Comparison of ENCODE assay signal across 11 cellular contexts in the genomic region with DNA sequence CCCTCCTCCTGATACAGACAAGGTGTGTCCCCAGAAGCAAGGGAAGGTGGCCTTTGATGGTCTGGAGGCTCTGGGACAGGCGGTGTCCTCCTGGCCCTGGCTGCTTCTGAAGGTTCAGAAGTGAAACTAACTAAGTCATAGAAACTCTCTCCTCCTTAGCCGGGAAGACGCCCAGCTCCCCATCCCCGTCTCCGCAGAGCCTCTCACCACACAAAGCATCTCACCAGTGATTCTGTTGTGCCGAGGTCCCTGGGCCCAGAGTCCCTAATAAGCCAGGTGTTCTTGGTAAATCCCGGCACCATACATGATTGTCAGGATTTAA. TPM values are rescaled to one million over a fixed set of nuclear protein-coding genes. Genes with fewer than 3 reads are reported as not detected.
DNase-seq lines count a peak whose midpoint lies in the region; ATAC-seq lines count a peak whose summit lies in the region.
"Had no signal": no experiment of that assay in that cellular context is flagged by ENCODE, and none has a peak within 500 bp of the region (broad histone marks: within the 10 kb centered on the region; RNA-seq: fewer than 3 reads in every experiment).

No MANE protein-coding gene starts in this region.

- H3K27me3 Mint-ChIP-seq in CD4-positive, alpha-beta memory T cell = no peaks in the 10 kb centered on the region
- H3K27me3 Mint-ChIP-seq in IgD-negative memory B cell = no peaks in the 10 kb centered on the region
- no peaks in the 10 kb centered on the region for H3K27me3 Mint-ChIP-seq in activated naive CD8-positive, alpha-beta T cell treated with anti-CD3 and anti-CD28 coated beads for 36 hours
- no peaks in the 10 kb centered on the region for H3K27me3 Mint-ChIP-seq in naive thymus-derived CD4-positive, alpha-beta T cell

- H3K4me3 Mint-ChIP-seq in CD4-positive, alpha-beta memory T cell = peak overlapping the region; percentile 73 to 92 (median 84)
- peak overlapping the region; percentile 55 to 94 (median 86) for H3K4me3 Mint-ChIP-seq in IgD-negative memory B cell
- peak overlapping the region; percentile 29 for H3K4me3 Mint-ChIP-seq in activated naive CD8-positive, alpha-beta T cell treated with anti-CD3 and anti-CD28 coated beads for 36 hours
- peak overlapping the region; percentile 59 to 88 (median 71) for H3K4me3 Mint-ChIP-seq in naive thymus-derived CD4-positive, alpha-beta T cell
- H3K4me3 Mint-ChIP-seq: neural progenitor cell had no signal

- H3K27me3 ChIP-seq in CD4-positive, alpha-beta memory T cell (ENCODE audit: insufficient read depth, low read length) = no peaks in the 10 kb centered on the region
- no peaks in the 10 kb centered on the region for H3K27me3 ChIP-seq in naive thymus-derived CD4-positive, alpha-beta T cell (ENCODE audit: control insufficient read depth in 2 of 2, insufficient read depth in 2 of 2, low read length in 2 of 2)
- H3K27me3 ChIP-seq: neural progenitor cell had no signal

- H3K36me3 Mint-ChIP-seq in CD4-positive, alpha-beta memory T cell = no peaks in the 10 kb centered on the region
- no peaks in the 10 kb centered on the region for H3K36me3 Mint-ChIP-seq in IgD-negative memory B cell
- no peaks in the 10 kb centered on the region for H3K36me3 Mint-ChIP-seq in activated naive CD8-positive, alpha-beta T cell treated with anti-CD3 and anti-CD28 coated beads for 36 hours
- peaks cover 0 to 1% (median 0%) of the 10 kb centered on the region in 5 donors for H3K36me3 Mint-ChIP-seq in naive thymus-derived CD4-positive, alpha-beta T cell
- H3K36me3 Mint-ChIP-seq: neural progenitor cell had no signal

- no peaks in the 10 kb centered on the region for H3K36me3 ChIP-seq in CD4-positive, alpha-beta memory T cell (ENCODE audit: insufficient read depth, low read length)
- no peaks in the 10 kb centered on the region for H3K36me3 ChIP-seq in naive thymus-derived CD4-positive, alpha-beta T cell (ENCODE audit: control insufficient read depth in 2 of 3, insufficient read depth in 3 of 3, low read length in 3 of 3)
- H3K36me3 ChIP-seq: neural progenitor cell had no signal

- DNase-seq in CD4-positive, alpha-beta memory T cell = peak in 2 of 5 donors; percentile 24 to 25
- no peak for DNase-seq in activated naive CD8-positive, alpha-beta T cell treated with anti-CD3 and anti-CD28 coated beads for 36 hours
- no peak for DNase-seq in naive thymus-derived CD4-positive, alpha-beta T cell
- no peak for DNase-seq in foreskin melanocyte
- no peak for DNase-seq in SIG-M5 treated with dmso at 0.1 percent for 504 hours (lab: John Stamatoyannopoulos, UW; ENCODE audit: unreplicated experiment)
- DNase-seq in NCI-H2227 (lab: John Stamatoyannopoulos, UW; ENCODE audit: unreplicated experiment) = no peak
- DNase-seq: activated gamma-delta T cell, Right ventricle myocardium superior had no signal

- POLR2A ChIA-PET in CD4-positive, alpha-beta memory T cell (lab: Charles Lee; ENCODE audit: partially characterized antibody) = interaction anchor here (0.7 to 2.0 kb wide), 13 partner anchors 9 to 178 kb away, joined by 3 to 15 read pairs (median 4); a partner anchor contains a TSS
- POLR2A ChIA-PET in naive thymus-derived CD4-positive, alpha-beta T cell (lab: Charles Lee) = interaction anchor here (0.9 to 1.4 kb wide), 5 partner anchors 9 to 277 kb away, joined by 3 to 5 read pairs (median 4); no protein-coding TSS in a partner anchor

- peaks cover 77% of the 10 kb centered on the region for H3K4me1 ChIP-seq in CD4-positive, alpha-beta memory T cell (ENCODE audit: insufficient read depth, low read length)
- H3K4me1 ChIP-seq in naive thymus-derived CD4-positive, alpha-beta T cell (ENCODE audit: control insufficient read depth in 2 of 2, insufficient read depth in 2 of 2, low read length in 2 of 2) = peaks cover 27 to 55% of the 10 kb centered on the region in 2 donors

- peaks cover 47 to 80% (median 61%) of the 10 kb centered on the region in 4 donors for H3K4me1 Mint-ChIP-seq in CD4-positive, alpha-beta memory T cell
- H3K4me1 Mint-ChIP-seq in IgD-negative memory B cell = peaks cover 19 to 33% (median 25%) of the 10 kb centered on the region in 3 donors
- peaks cover 52% of the 10 kb centered on the region for H3K4me1 Mint-ChIP-seq in activated naive CD8-positive, alpha-beta T cell treated with anti-CD3 and anti-CD28 coated beads for 36 hours
- H3K4me1 Mint-ChIP-seq in naive thymus-derived CD4-positive, alpha-beta T cell = peaks cover 26 to 76% (median 50%) of the 10 kb centered on the region in 7 donors

- peak overlapping the region; percentile 87 to 97 (median 91) for H3K27ac Mint-ChIP-seq in CD4-positive, alpha-beta memory T cell
- peak overlapping the region; percentile 18 to 97 (median 38) for H3K27ac Mint-ChIP-seq in IgD-negative memory B cell
- H3K27ac Mint-ChIP-seq in activated naive CD8-positive, alpha-beta T cell treated with anti-CD3 and anti-CD28 coated beads for 36 hours = peak overlapping the region; percentile 76
- peak overlapping the region; percentile 32 to 96 (median 78) for H3K27ac Mint-ChIP-seq in naive thymus-derived CD4-positive, alpha-beta T cell

- H3K9me3 ChIP-seq in CD4-positive, alpha-beta memory T cell (ENCODE audit: control insufficient read depth in 1 of 2, low read length in 2 of 2) = no peaks in the 10 kb centered on the region
- H3K9me3 ChIP-seq in naive thymus-derived CD4-positive, alpha-beta T cell (ENCODE audit: control insufficient read depth in 2 of 3, low read length in 3 of 3) = no peaks in the 10 kb centered on the region

- no peak for ATAC-seq in naive thymus-derived CD4-positive, alpha-beta T cell
- no peak for ATAC-seq in HG02840 (IDR thresholded peaks at IDR 0.05; ENCODE audit: low FRiP score, unreplicated experiment)

- peak overlapping the region in 1 of 2 donors; percentile 38 for H3K4me3 ChIP-seq in CD4-positive, alpha-beta memory T cell (ENCODE audit: low read length in 2 of 2)
- peak overlapping the region; percentile 36 for H3K4me3 ChIP-seq in naive thymus-derived CD4-positive, alpha-beta T cell (ENCODE audit: low read length)
- H3K4me3 ChIP-seq: neural progenitor cell had no signal

- CTCF ChIA-PET in CD4-positive, alpha-beta memory T cell (lab: Charles Lee; ENCODE audit: partially characterized antibody) = interaction anchor here (1.0 to 1.7 kb wide), 8 partner anchors 9 to 176 kb away, joined by 3 to 8 read pairs (median 6); a partner anchor contains a TSS
- CTCF ChIA-PET in naive thymus-derived CD4-positive, alpha-beta T cell (lab: Charles Lee) = interaction anchor here (0.7 to 1.2 kb wide), 3 partner anchors 129 to 163 kb away, joined by 3 read pairs; no protein-coding TSS in a partner anchor

- intact Hi-C loops in CD4-positive, alpha-beta memory T cell (cut with micrococcal nuclease) = no loop called here
- intact Hi-C loops in naive thymus-derived CD4-positive, alpha-beta T cell (cut with micrococcal nuclease) = loop anchor here in 1 of 2 donors (1.0 kb wide), 1 partner anchor 50 kb away; no protein-coding TSS in a partner anchor

- peak overlapping the region; percentile 63 for H3K27ac ChIP-seq in CD4-positive, alpha-beta memory T cell (ENCODE audit: low read depth, low read length)
- peak overlapping the region; percentile 39 for H3K27ac ChIP-seq in naive thymus-derived CD4-positive, alpha-beta T cell (ENCODE audit: low read depth, low read length)
- H3K27ac ChIP-seq: neural progenitor cell had no signal

- no peaks in the 10 kb centered on the region for H3K9me3 Mint-ChIP-seq in CD4-positive, alpha-beta memory T cell
- H3K9me3 Mint-ChIP-seq in IgD-negative memory B cell = no peaks in the 10 kb centered on the region
- H3K9me3 Mint-ChIP-seq in activated naive CD8-positive, alpha-beta T cell treated with anti-CD3 and anti-CD28 coated beads for 36 hours = no peaks in the 10 kb centered on the region
- peaks cover 0 to 3% (median 0%) of the 10 kb centered on the region in 11 donors for H3K9me3 Mint-ChIP-seq in naive thymus-derived CD4-positive, alpha-beta T cell
- H3K9me3 Mint-ChIP-seq: neural progenitor cell had no signal

RNA-seq across cellular contexts. Expression of a gene that starts 9.4 kb away (rescaled TPM):
- 1 to 10 TPM; 3.5 TPM for total RNA-seq in CD4-positive, alpha-beta memory T cell
- polyA plus RNA-seq in CD4-positive, alpha-beta memory T cell = 1 to 10 TPM; 5.5 to 8.1 TPM
- polyA plus RNA-seq in IgD-negative memory B cell = 0.43 TPM
- under 1 TPM in 1 of 2 experiments, not detected in 1; 0.28 TPM for total RNA-seq in activated naive CD8-positive, alpha-beta T cell treated with anti-CD3 and anti-CD28 coated beads for 36 hours
- 1 to 10 TPM; 1.9 to 4.8 (median 4.1) TPM for total RNA-seq in naive thymus-derived CD4-positive, alpha-beta T cell
- 10 to 100 TPM in 1 of 2 donors, 1 to 10 TPM in 1; 2.8 to 10.9 TPM for polyA plus RNA-seq in naive thymus-derived CD4-positive, alpha-beta T cell
- total RNA-seq: Right ventricle myocardium superior had no signal

RNA-seq across cellular contexts. Expression of a gene that starts 48.8 kb away (rescaled TPM):
- total RNA-seq in CD4-positive, alpha-beta memory T cell = 10 to 100 TPM; 68.6 to 70.1 TPM
- 100 to 1,000 TPM; 153 to 156 TPM for polyA plus RNA-seq in CD4-positive, alpha-beta memory T cell
- polyA plus RNA-seq in IgD-negative memory B cell = 88.6 TPM
- 100 to 1,000 TPM; 236 to 244 TPM for total RNA-seq in activated naive CD8-positive, alpha-beta T cell treated with anti-CD3 and anti-CD28 coated beads for 36 hours
- total RNA-seq in naive thymus-derived CD4-positive, alpha-beta T cell = 100 to 1,000 TPM in 1 of 5 experiments, 10 to 100 TPM in 4; 60.1 to 144 (median 66.3) TPM
- 100 to 1,000 TPM in 1 of 2 donors, 10 to 100 TPM in 1; 95.5 to 138 TPM for polyA plus RNA-seq in naive thymus-derived CD4-positive, alpha-beta T cell

RNA-seq across cellular contexts. Expression of a gene that starts 49.5 kb away (rescaled TPM):
- 10 to 100 TPM; 35.7 to 39.0 TPM for total RNA-seq in CD4-positive, alpha-beta memory T cell
- polyA plus RNA-seq in CD4-positive, alpha-beta memory T cell = 10 to 100 TPM; 14.2 to 21.5 TPM
- 23.0 TPM for polyA plus RNA-seq in IgD-negative memory B cell
- 10 to 100 TPM; 55.6 to 56.6 TPM for total RNA-seq in activated naive CD8-positive, alpha-beta T cell treated with anti-CD3 and anti-CD28 coated beads for 36 hours
- 10 to 100 TPM; 39.3 to 63.2 (median 42.1) TPM for total RNA-seq in naive thymus-derived CD4-positive, alpha-beta T cell
- 10 to 100 TPM; 16.5 to 25.2 TPM for polyA plus RNA-seq in naive thymus-derived CD4-positive, alpha-beta T cell

Comparison
In these comparisons a context has a peak if more than half of its experiments do, and no peak if none do; other contexts are left out.
1. H3K27ac Mint-ChIP-seq: peak in every context shown above with its lines; median percentile 91 in CD4-positive, alpha-beta memory T cell; 78 in naive thymus-derived CD4-positive, alpha-beta T cell; 76 in activated naive CD8-positive, alpha-beta T cell treated with anti-CD3 and anti-CD28 coated beads for 36 hours; 38 in IgD-negative memory B cell.
2. H3K4me3 Mint-ChIP-seq: peak in every context shown above with its lines; median percentile 86 in IgD-negative memory B cell; 84 in CD4-positive, alpha-beta memory T cell; 71 in naive thymus-derived CD4-positive, alpha-beta T cell; 29 in activated naive CD8-positive, alpha-beta T cell treated with anti-CD3 and anti-CD28 coated beads for 36 hours.